In genomic region chr2:178279142-178279541, GRCh38 we compare ENCODE assay signal across 11 cellular contexts.
A peak's percentile ranks its signal among the peaks of the same experiment; 100 is the strongest.
DNase-seq lines count a peak whose midpoint lies in the region; ATAC-seq, FAIRE-seq and TF ChIP-seq lines count a peak whose summit lies in the region.
"Had no signal": no experiment of that assay in that cellular context is flagged by ENCODE, and none has a peak within 500 bp of the region (broad histone marks: within the 10 kb centered on the region; RNA-seq: fewer than 3 reads in every experiment).

No MANE protein-coding gene starts in this region.

- no peaks in the 10 kb centered on the region for H4K20me1 ChIP-seq in PC-9 (ENCODE audit: insufficient read depth)

- peaks cover 3% of the 10 kb centered on the region for H3K36me3 Mint-ChIP-seq in nephron (ENCODE audit: low read depth)
- H3K36me3 Mint-ChIP-seq in natural killer cell treated with Interleukin-12 subunit alpha and Interleukin-12 subunit beta and Interleukin-15 and Interleukin-18, amount 100 ng/mL, for 72 hours: no peaks in the 10 kb centered on the region

- H3K4me1 ChIP-seq in PC-9 (replicated peaks; ENCODE audit: insufficient read depth): 0 out of 2 replicates have a peak, but pooled peaks cover 7% of the 10 kb centered on the region

- no peaks in the 10 kb centered on the region for H3F3A ChIP-seq in PC-9 (ENCODE audit: insufficient read depth, low read depth)

- peak overlapping the region; percentile 84 to 93 (median 85) for H3K27ac Mint-ChIP-seq in nephron
- H3K27ac Mint-ChIP-seq in natural killer cell treated with Interleukin-12 subunit alpha and Interleukin-12 subunit beta and Interleukin-15 and Interleukin-18, amount 100 ng/mL, for 72 hours: no peak overlapping the region

- H3K4me1 Mint-ChIP-seq in nephron: peaks cover 39% of the 10 kb centered on the region
- no peaks in the 10 kb centered on the region for H3K4me1 Mint-ChIP-seq in natural killer cell treated with Interleukin-12 subunit alpha and Interleukin-12 subunit beta and Interleukin-15 and Interleukin-18, amount 100 ng/mL, for 72 hours (ENCODE audit: low read depth in 2 of 2)
- H3K4me1 Mint-ChIP-seq: central memory CD8-positive, alpha-beta T cell had no signal

- no peaks in the 10 kb centered on the region for H3K27me3 Mint-ChIP-seq in nephron (ENCODE audit: low read depth)
- peaks cover 10 to 29% of the 10 kb centered on the region in 2 donors for H3K27me3 Mint-ChIP-seq in natural killer cell treated with Interleukin-12 subunit alpha and Interleukin-12 subunit beta and Interleukin-15 and Interleukin-18, amount 100 ng/mL, for 72 hours

- H3K27ac ChIP-seq in PC-9: no peak overlapping the region
- H3K27ac ChIP-seq: skin epidermis had no signal

- CTCF ChIA-PET in PC-9 (lab: Charles Lee): interaction anchor here (0.6 kb wide), 2 partner anchors 349 to 1111 kb away, joined by 3 to 6 read pairs; no protein-coding TSS in a partner anchor

- DNase-seq in D721Med (ENCODE audit: insufficient read length, low spot score): no peak
- DNase-seq in PC-9: peak; percentile 35 to 51
- peak; percentile 28 for DNase-seq in epidermal melanocyte (ENCODE audit: insufficient read length, low spot score)
- DNase-seq in middle frontal gyrus (ENCODE audit: extremely low spot score, low spot score): no peak
- DNase-seq in natural killer cell treated with Interleukin-12 subunit alpha and Interleukin-12 subunit beta and Interleukin-15 and Interleukin-18, amount 100 ng/mL, for 72 hours (ENCODE audit: low spot score): no peak
- DNase-seq in iPS-NIHi7 (ENCODE audit: extremely low spot score): no peak
- no peak for DNase-seq in activated CD4-positive, alpha-beta T cell treated with anti-CD3 and anti-CD28 coated beads for 48 hours
- DNase-seq: Caco-2 had no signal

- no peak for TF ChIP-seq CTCF in D721Med (IDR thresholded peaks at IDR 0.05; ENCODE audit: insufficient read depth, missing control alignments)
- no peak for TF ChIP-seq CTCF in PC-9 (conservative IDR thresholded peaks at IDR 0.05)
- TF ChIP-seq CTCF in nephron (IDR thresholded peaks at IDR 0.05; ENCODE audit: unreplicated experiment in 3 of 3): no peak

- H3K4me3 ChIP-seq in PC-9: no peak overlapping the region
- H3K4me3 ChIP-seq: skin epidermis had no signal

- H3K27me3 ChIP-seq in PC-9 (ENCODE audit: insufficient read depth, low read depth): no peaks in the 10 kb centered on the region

- intact Hi-C loops in PC-9 (cut with micrococcal nuclease; ENCODE audit: unreplicated experiment): loop anchor here (5.0 kb wide), 1 partner anchor 82 kb away; no protein-coding TSS in a partner anchor

- H2AFZ ChIP-seq in PC-9: no peak overlapping the region

- ATAC-seq in natural killer cell treated with Interleukin-12 subunit alpha and Interleukin-12 subunit beta and Interleukin-15 and Interleukin-18, amount 100 ng/mL, for 72 hours: no peak

- no peak overlapping the region for H3K4me2 ChIP-seq in PC-9

- H3K36me3 ChIP-seq in PC-9 (ENCODE audit: low read depth): no peaks in the 10 kb centered on the region

- H3K9me2 ChIP-seq in PC-9 (ENCODE audit: insufficient read depth): no peaks in the 10 kb centered on the region

- BruUV-seq in PC-9 (replicated peaks; lab: Mats Ljungman, UMichigan): no TSS peak

- POLR2A ChIA-PET in PC-9 (lab: Charles Lee; ENCODE audit: unreplicated experiment): interaction anchor here (0.6 to 0.8 kb wide), 4 partner anchors 20 to 1760 kb away, joined by 3 to 12 read pairs (median 4); partner anchors contain the start of gene PLEKHA3

- no peaks in the 10 kb centered on the region for H3K79me2 ChIP-seq in PC-9 (ENCODE audit: low read depth)

- no peaks in the 10 kb centered on the region for H3K9me3 ChIP-seq in PC-9 (ENCODE audit: insufficient read depth, low read depth)

- FAIRE-seq in D721Med (lab: Jason Lieb, UNC): peak; percentile 46

- no peak overlapping the region for H3K4me3 Mint-ChIP-seq in nephron
- no peak overlapping the region for H3K4me3 Mint-ChIP-seq in natural killer cell treated with Interleukin-12 subunit alpha and Interleukin-12 subunit beta and Interleukin-15 and Interleukin-18, amount 100 ng/mL, for 72 hours
- H3K4me3 Mint-ChIP-seq: central memory CD8-positive, alpha-beta T cell had no signal

- peaks cover 2% of the 10 kb centered on the region for H3K9me3 Mint-ChIP-seq in nephron
- H3K9me3 Mint-ChIP-seq in natural killer cell treated with Interleukin-12 subunit alpha and Interleukin-12 subunit beta and Interleukin-15 and Interleukin-18, amount 100 ng/mL, for 72 hours: no peaks in the 10 kb centered on the region
- H3K9me3 Mint-ChIP-seq: central memory CD8-positive, alpha-beta T cell had no signal

Comparison
In these comparisons a context has a peak if more than half of its experiments do, and no peak if none do; other contexts are left out.
1. DNase-seq: peak in PC-9 (2 of 2) and epidermal melanocyte (single experiment); none in D721Med (single experiment), middle frontal gyrus (single experiment), natural killer cell treated with Interleukin-12 subunit alpha and Interleukin-12 subunit beta and Interleukin-15 and Interleukin-18, amount 100 ng/mL, for 72 hours (single experiment), iPS-NIHi7 (single experiment) and activated CD4-positive, alpha-beta T cell treated with anti-CD3 and anti-CD28 coated beads for 48 hours (single experiment).
2. H3K27ac Mint-ChIP-seq: peak in nephron (3 of 3); none in natural killer cell treated with Interleukin-12 subunit alpha and Interleukin-12 subunit beta and Interleukin-15 and Interleukin-18, amount 100 ng/mL, for 72 hours (0 of 2).